In the genomic region with DNA sequence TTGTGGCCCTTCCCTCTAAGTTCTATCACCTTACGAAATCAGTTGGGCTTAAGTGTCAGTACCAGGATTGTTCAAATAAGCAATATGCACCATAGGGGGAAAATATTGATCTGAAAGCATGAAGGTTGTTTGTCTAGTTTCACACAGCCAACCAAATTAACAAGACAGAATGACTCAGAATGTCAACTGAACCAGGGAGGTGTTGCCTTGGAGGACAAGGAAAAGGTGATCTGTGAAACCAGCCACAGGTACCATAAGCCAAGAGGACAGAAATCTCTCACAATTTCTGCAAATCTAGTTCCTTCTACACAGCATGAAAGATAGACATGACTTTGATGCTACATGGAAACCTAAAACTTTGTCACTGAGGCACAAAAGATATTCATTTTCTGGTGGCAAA, we compare ENCODE assay signal across 18 cellular contexts.
A peak's percentile ranks its signal among the peaks of the same experiment; 100 is the strongest.
DNase-seq lines count a peak whose midpoint lies in the region; ATAC-seq, FAIRE-seq and TF ChIP-seq lines count a peak whose summit lies in the region.
"Had no signal": no experiment of that assay in that cellular context is flagged by ENCODE, and none has a peak within 500 bp of the region (broad histone marks: within the 10 kb centered on the region; RNA-seq: fewer than 3 reads in every experiment).

No MANE protein-coding gene starts in this region.

- no peaks in the 10 kb centered on the region for H3K36me3 ChIP-seq in pancreas
- H3K36me3 ChIP-seq: HAP-1 had no signal

- peaks cover 9% of the 10 kb centered on the region for H3K4me1 Mint-ChIP-seq in activated CD8-positive, alpha-beta memory T cell treated with anti-CD3 and anti-CD28 coated beads, Interleukin-2, amount 10 ng/mL, durations not matched to agents 7 days and 5 days
- peaks cover 26% of the 10 kb centered on the region for H3K4me1 Mint-ChIP-seq in Calu3 (ENCODE audit: low read depth, unreplicated experiment)
- H3K4me1 Mint-ChIP-seq in activated T-helper 17 cell treated with anti-CD3 and anti-CD28 coated beads, Interleukin-2, amount 50 U/mL, for 72 hours, result no peaks in the 10 kb centered on the region
- H3K4me1 Mint-ChIP-seq: B cell had no signal

- ATAC-seq in activated CD8-positive, alpha-beta memory T cell treated with anti-CD3 and anti-CD28 coated beads, Interleukin-2, amount 10 ng/mL, durations not matched to agents 7 days and 5 days, result no peak
- peak; percentile 46 for ATAC-seq in activated T-helper 17 cell treated with anti-CD3 and anti-CD28 coated beads, Interleukin-2, amount 50 U/mL, for 72 hours (replicated peaks)
- peak; percentile 50 to 79 (median 56) for ATAC-seq in pancreas
- ATAC-seq in HG03045 (IDR thresholded peaks at IDR 0.05; ENCODE audit: unreplicated experiment), result no peak
- ATAC-seq: HepG2 had no signal

- no TSS peak for BruUV-seq in Calu3 (replicated peaks; lab: Mats Ljungman, UMichigan)

- H3K4me3 Mint-ChIP-seq in activated CD8-positive, alpha-beta memory T cell treated with anti-CD3 and anti-CD28 coated beads, Interleukin-2, amount 10 ng/mL, durations not matched to agents 7 days and 5 days, result no peak overlapping the region
- H3K4me3 Mint-ChIP-seq in Calu3 (ENCODE audit: low read depth, unreplicated experiment), result no peak overlapping the region
- no peak overlapping the region for H3K4me3 Mint-ChIP-seq in activated T-helper 17 cell treated with anti-CD3 and anti-CD28 coated beads, Interleukin-2, amount 50 U/mL, for 72 hours
- H3K4me3 Mint-ChIP-seq: B cell; CD4-positive, alpha-beta T cell had no signal

- no peaks in the 10 kb centered on the region for H3K4me1 ChIP-seq in pancreas

- no peak for FAIRE-seq in pancreas (lab: Jason Lieb, UNC)
- FAIRE-seq: D721Med, H1, HepG2, HTR-8/SVneo had no signal

- intact Hi-C loops in Calu3 (cut with micrococcal nuclease; ENCODE audit: unreplicated experiment), result loop anchor here (5.0 to 10.0 kb wide), 4 partner anchors 67 to 301 kb away; partner anchors contain the start of gene BCL11B
- intact Hi-C loops in pancreas (cut with DNase I), result no loop called here

- H3K4me3 ChIP-seq in pancreas, result no peak overlapping the region
- H3K4me3 ChIP-seq: HAP-1 had no signal

- peak; percentile 15 for DNase-seq in activated CD8-positive, alpha-beta memory T cell treated with anti-CD3 and anti-CD28 coated beads, Interleukin-2, amount 10 ng/mL, durations not matched to agents 7 days and 5 days
- no peak for DNase-seq in activated CD8-positive, alpha-beta memory T cell treated with anti-CD3 and anti-CD28 coated beads for 24 hours
- DNase-seq in Calu3, result peak; percentile 50
- no peak for DNase-seq in pancreas
- DNase-seq in LoVo (ENCODE audit: low spot score), result no peak
- DNase-seq: ACHN; C1 segment of cervical spinal cord; CD4-positive, alpha-beta T cell; DMS53; GF-D8 had no signal

- peaks cover 7% of the 10 kb centered on the region for H3K36me3 Mint-ChIP-seq in activated CD8-positive, alpha-beta memory T cell treated with anti-CD3 and anti-CD28 coated beads, Interleukin-2, amount 10 ng/mL, durations not matched to agents 7 days and 5 days
- no peaks in the 10 kb centered on the region for H3K36me3 Mint-ChIP-seq in Calu3 (ENCODE audit: insufficient read depth, unreplicated experiment)
- no peaks in the 10 kb centered on the region for H3K36me3 Mint-ChIP-seq in activated T-helper 17 cell treated with anti-CD3 and anti-CD28 coated beads, Interleukin-2, amount 50 U/mL, for 72 hours (ENCODE audit: low read depth)

- H3K27ac Mint-ChIP-seq in activated CD8-positive, alpha-beta memory T cell treated with anti-CD3 and anti-CD28 coated beads, Interleukin-2, amount 10 ng/mL, durations not matched to agents 7 days and 5 days, result no peak overlapping the region
- H3K27ac Mint-ChIP-seq in Calu3 (ENCODE audit: unreplicated experiment), result peak overlapping the region; percentile 68
- H3K27ac Mint-ChIP-seq in activated T-helper 17 cell treated with anti-CD3 and anti-CD28 coated beads, Interleukin-2, amount 50 U/mL, for 72 hours, result no peak overlapping the region
- H3K27ac Mint-ChIP-seq: B cell; CD4-positive, alpha-beta T cell had no signal

- no peaks in the 10 kb centered on the region for H3K27me3 Mint-ChIP-seq in activated CD8-positive, alpha-beta memory T cell treated with anti-CD3 and anti-CD28 coated beads, Interleukin-2, amount 10 ng/mL, durations not matched to agents 7 days and 5 days
- H3K27me3 Mint-ChIP-seq in Calu3 (ENCODE audit: unreplicated experiment), result no peaks in the 10 kb centered on the region
- no peaks in the 10 kb centered on the region for H3K27me3 Mint-ChIP-seq in activated T-helper 17 cell treated with anti-CD3 and anti-CD28 coated beads, Interleukin-2, amount 50 U/mL, for 72 hours
- H3K27me3 Mint-ChIP-seq: B cell; CD4-positive, alpha-beta T cell had no signal

- H3K27ac ChIP-seq in pancreas, result peak overlapping the region in 1 of 4 donors; percentile 5

- CTCF ChIA-PET in activated CD8-positive, alpha-beta memory T cell treated with anti-CD3 and anti-CD28 coated beads, Interleukin-2, amount 10 ng/mL, durations not matched to agents 7 days and 5 days (lab: Charles Lee), result no interaction called here
- CTCF ChIA-PET in Calu3 (lab: Charles Lee), result no interaction called here

- no peaks in the 10 kb centered on the region for H3K27me3 ChIP-seq in pancreas

- WGBS in pancreas, 2 donors, result 34 to 38% methylated on average over 1 of the region's 1 CpG

- H3K9me3 ChIP-seq in pancreas, result no peaks in the 10 kb centered on the region
- H3K9me3 ChIP-seq: HAP-1 had no signal

- H3K9me3 Mint-ChIP-seq in activated CD8-positive, alpha-beta memory T cell treated with anti-CD3 and anti-CD28 coated beads, Interleukin-2, amount 10 ng/mL, durations not matched to agents 7 days and 5 days (ENCODE audit: low read depth), result no peaks in the 10 kb centered on the region
- no peaks in the 10 kb centered on the region for H3K9me3 Mint-ChIP-seq in Calu3 (ENCODE audit: low read depth, unreplicated experiment)
- no peaks in the 10 kb centered on the region for H3K9me3 Mint-ChIP-seq in activated T-helper 17 cell treated with anti-CD3 and anti-CD28 coated beads, Interleukin-2, amount 50 U/mL, for 72 hours

- no peak for TF ChIP-seq CTCF in Calu3 (IDR thresholded peaks at IDR 0.05; ENCODE audit: unreplicated experiment)
- no peak for TF ChIP-seq CTCF in pancreas (IDR thresholded peaks at IDR 0.05)

Comparison
In these comparisons a context has a peak if more than half of its experiments do, and no peak if none do; other contexts are left out.
1. DNase-seq: peak in activated CD8-positive, alpha-beta memory T cell treated with anti-CD3 and anti-CD28 coated beads, Interleukin-2, amount 10 ng/mL, durations not matched to agents 7 days and 5 days (single experiment) and Calu3 (single experiment); none in activated CD8-positive, alpha-beta memory T cell treated with anti-CD3 and anti-CD28 coated beads for 24 hours (single experiment), pancreas (0 of 6) and LoVo (single experiment).
2. ATAC-seq: peak in activated T-helper 17 cell treated with anti-CD3 and anti-CD28 coated beads, Interleukin-2, amount 50 U/mL, for 72 hours (single experiment) and pancreas (4 of 4); none in activated CD8-positive, alpha-beta memory T cell treated with anti-CD3 and anti-CD28 coated beads, Interleukin-2, amount 10 ng/mL, durations not matched to agents 7 days and 5 days (single experiment) and HG03045 (single experiment).